In the genomic region with DNA sequence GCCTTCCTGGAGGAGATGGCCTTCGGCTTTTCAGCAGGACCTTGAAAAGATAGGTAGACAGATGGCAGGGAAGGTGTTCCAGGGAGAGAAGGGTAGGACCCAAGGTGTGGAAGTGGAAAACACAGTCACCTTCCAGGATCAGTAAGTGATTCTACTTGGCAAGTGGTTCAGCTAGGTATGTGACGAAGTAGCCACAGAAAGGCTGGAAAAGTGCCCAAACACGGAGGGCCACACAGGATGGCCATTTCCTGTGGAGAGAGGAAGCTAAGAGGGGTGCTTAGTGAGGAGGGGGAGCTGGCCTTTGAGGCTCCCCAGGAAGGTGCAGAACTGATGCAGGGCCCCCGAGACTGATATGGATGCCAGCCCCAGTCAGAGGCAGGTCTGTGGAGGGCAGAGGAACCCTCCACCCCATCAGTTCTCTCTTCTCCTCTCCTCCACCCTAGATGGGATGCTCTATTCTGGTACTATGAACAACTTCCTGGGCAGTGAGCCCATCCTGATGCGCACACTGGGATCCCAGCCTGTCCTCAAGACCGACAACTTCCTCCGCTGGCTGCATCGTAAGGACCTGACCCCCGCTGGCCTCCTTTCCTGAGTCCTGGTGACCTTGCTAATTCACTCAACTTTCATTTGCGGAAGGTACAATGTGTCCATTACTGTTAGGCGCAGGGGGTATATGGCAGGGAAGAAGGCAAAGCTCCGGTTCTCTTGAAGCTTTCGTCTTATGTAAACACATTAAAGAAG, we compare ENCODE assay signal across 8 cellular contexts. TPM values are rescaled to one million over a fixed set of nuclear protein-coding genes. Genes with fewer than 3 reads are reported as not detected.
DNase-seq lines count a peak whose midpoint lies in the region; ATAC-seq and TF ChIP-seq lines count a peak whose summit lies in the region.

No MANE protein-coding gene starts in this region.

- H3K36me3 ChIP-seq in MM.1S (replicated peaks; ENCODE audit: insufficient read depth, low read length) (peaks cover 42% of the 10 kb centered on the region), spleen (peaks cover 0 to 81% (median 0%) of the 10 kb centered on the region in 6 donors)

- DNase-seq in MM.1S, result no peak
- no peak for DNase-seq in astrocyte of the cerebellum (ENCODE audit: low read depth)
- no peak for DNase-seq in spleen
- DNase-seq in NAMALWA (ENCODE audit: low spot score), result no peak
- no peak for DNase-seq in head of caudate nucleus
- DNase-seq in NCI-H1048 (lab: John Stamatoyannopoulos, UW), result no peak

- TF ChIP-seq POLR2A in spleen (IDR thresholded peaks at IDR 0.05), result no peak

- peaks cover 86% of the 10 kb centered on the region for H3K79me2 ChIP-seq in MM.1S (ENCODE audit: low read length)

- peaks cover 64% of the 10 kb centered on the region for H3K4me1 ChIP-seq in MM.1S (ENCODE audit: low read length)
- peaks cover 9 to 87% (median 52%) of the 10 kb centered on the region in 6 donors for H3K4me1 ChIP-seq in spleen

- peak overlapping the region; percentile 45 for H3K9ac ChIP-seq in MM.1S (ENCODE audit: low read length)

- TF ChIP-seq CTCF in MM.1S (IDR thresholded peaks at IDR 0.05; ENCODE audit: low read length), result no peak
- TF ChIP-seq CTCF in astrocyte of the cerebellum (IDR thresholded peaks at IDR 0.05; ENCODE audit: low read depth, low read length, missing control alignments), result no peak
- no peak for TF ChIP-seq CTCF in spleen (IDR thresholded peaks at IDR 0.05 in 8 of 11, conservative IDR thresholded peaks at IDR 0.05 in 3 of 11)

- H4K20me1 ChIP-seq in MM.1S (ENCODE audit: insufficient read depth, low read length), result no peaks in the 10 kb centered on the region

- intact Hi-C loops in spleen (cut with DNase I; ENCODE audit: low total_unique reads), result no loop called here
- intact Hi-C loops in head of caudate nucleus (cut with DNase I), result loop anchor here (5.0 kb wide), 1 partner anchor 32 kb away; a partner anchor contains a TSS

- H3K4me2 ChIP-seq in MM.1S (ENCODE audit: low read depth, low read length), result peak overlapping the region; percentile 28

- no peaks in the 10 kb centered on the region for H3K9me2 ChIP-seq in MM.1S (replicated peaks; ENCODE audit: insufficient read depth, low read length)

- in situ Hi-C loops in astrocyte of the cerebellum (cut with HindIII; ENCODE audit: low sequenced_read_pairs), result no loop called here

- H3K27me3 ChIP-seq in MM.1S (replicated peaks; ENCODE audit: insufficient read depth, low read length), result no peaks in the 10 kb centered on the region
- peaks cover 0 to 7% (median 0%) of the 10 kb centered on the region in 7 donors for H3K27me3 ChIP-seq in spleen (replicated peaks in 1 of 7)

- no peak overlapping the region for H2AFZ ChIP-seq in MM.1S (ENCODE audit: low read length)

- H3K27ac ChIP-seq in MM.1S (ENCODE audit: low read length), result peak overlapping the region; percentile 91
- peak overlapping the region in 7 of 8 donors; percentile 61 to 90 (median 86) for H3K27ac ChIP-seq in spleen

- H3K4me3 ChIP-seq in MM.1S (ENCODE audit: low read length), result no peak overlapping the region
- peak overlapping the region; percentile 25 for H3K4me3 ChIP-seq in astrocyte of the cerebellum (ENCODE audit: low read depth, low read length)
- peak overlapping the region; percentile 42; the same call in 1 of the 2 replicates for H3K4me3 ChIP-seq in iPS-18c (ENCODE audit: insufficient read depth, low read depth, low read length)
- peak overlapping the region in 6 of 8 donors; percentile 23 to 65 (median 38) for H3K4me3 ChIP-seq in spleen

- H3F3A ChIP-seq in MM.1S (ENCODE audit: insufficient read depth, low read length), result peaks cover 84% of the 10 kb centered on the region

- H3K9me3 ChIP-seq in MM.1S (replicated peaks; ENCODE audit: insufficient read depth, low read length) (no peaks in the 10 kb centered on the region), iPS-18c (ENCODE audit: control insufficient read depth, insufficient read depth, low read length) (peaks cover 2% of the 10 kb centered on the region), spleen (no peaks in the 10 kb centered on the region)

- no peak for ATAC-seq in GM18858 (IDR thresholded peaks at IDR 0.05; ENCODE audit: unreplicated experiment)

- WGBS in spleen, 5 donors, result 43 to 68% (median 66%) methylated on average over 13 of the region's 13 CpGs

RNA-seq across cellular contexts. Expression of a gene that starts 6.8 kb away (rescaled TPM):
- 10 to 100 TPM; 21.1 to 65.9 (median 37.7) TPM for total RNA-seq in spleen
- polyA plus RNA-seq in spleen, result 1 to 10 TPM; 7.1 to 9.3 (median 9.1) TPM

RNA-seq across cellular contexts. Expression of a gene that starts 33.7 kb away (rescaled TPM):
- total RNA-seq in spleen, result 10 to 100 TPM; 22.8 to 32.7 (median 29.0) TPM
- 1 to 10 TPM; 4.8 to 8.4 (median 6.2) TPM for polyA plus RNA-seq in spleen

RNA-seq across cellular contexts. Expression of a gene that starts 45.7 kb away (rescaled TPM):
- 100 to 1,000 TPM in 6 of 7 donors, 10 to 100 TPM in 1; 95.1 to 279 (median 124) TPM for total RNA-seq in spleen
- polyA plus RNA-seq in spleen, result 10 to 100 TPM; 33.9 to 61.1 (median 39.4) TPM

RNA-seq across cellular contexts. Expression of a gene that starts 52.6 kb away (rescaled TPM):
- total RNA-seq in spleen, result 10 to 100 TPM; 43.8 to 74.0 (median 59.5) TPM
- polyA plus RNA-seq in spleen, result 10 to 100 TPM; 66.3 to 97.6 (median 79.3) TPM
